In genomic region chr9:135998410-135999071, GRCh38 we compare ENCODE assay signal across 22 cellular contexts. TPM values are rescaled to one million over a fixed set of nuclear protein-coding genes. Genes with fewer than 3 reads are reported as not detected.
A peak's percentile ranks its signal among the peaks of the same experiment; 100 is the strongest.
DNase-seq lines count a peak whose midpoint lies in the region; ATAC-seq and TF ChIP-seq lines count a peak whose summit lies in the region.
"Had no signal": no experiment of that assay in that cellular context is flagged by ENCODE, and none has a peak within 500 bp of the region (broad histone marks: within the 10 kb centered on the region; RNA-seq: fewer than 3 reads in every experiment).

No MANE protein-coding gene starts in this region.

- H4K91ac ChIP-seq in neuronal stem cell (ENCODE audit: low read depth, low read length, poor library complexity) = no peak overlapping the region

- TF ChIP-seq POLR2A in stomach (IDR thresholded peaks at IDR 0.05) (no peak), lower leg skin (IDR thresholded peaks at IDR 0.05) (no peak)

- peak overlapping the region in 2 of 11 experiments; percentile 10 to 23; a peak in 2 of 22 replicates for H3K9ac ChIP-seq in BLaER1 treated with 17β-estradiol and CSF1 and Interleukin-3, amounts not matched to agents 10 nM and 100 nM
- peak overlapping the region; percentile 42 for H3K9ac ChIP-seq in NT2/D1 (ENCODE audit: insufficient read length, low read depth)
- H3K9ac ChIP-seq in neuronal stem cell (ENCODE audit: low read depth, low read length, poor library complexity) = peak overlapping the region; percentile 78
- H3K9ac ChIP-seq: GM23248 had no signal

- peak overlapping the region; percentile 95 for H2BK15ac ChIP-seq in neuronal stem cell (ENCODE audit: low read length)

- peak overlapping the region; percentile 93 for H2BK12ac ChIP-seq in neuronal stem cell (ENCODE audit: low read length)

- no peak for TF ChIP-seq EP300 in stomach (IDR thresholded peaks at IDR 0.05)

- no peak overlapping the region for H3K23ac ChIP-seq in neuronal stem cell (ENCODE audit: low read depth, low read length, poor library complexity)

- intact Hi-C loops in stomach (cut with DNase I; ENCODE audit: low total_unique reads) = no loop called here
- intact Hi-C loops in lower leg skin (cut with DNase I; ENCODE audit: low total_unique reads) = no loop called here

- ATAC-seq in GM21723 (IDR thresholded peaks at IDR 0.05; ENCODE audit: unreplicated experiment) = no peak
- ATAC-seq: CD8-positive, alpha-beta T cell; HCT116 had no signal

- no peak overlapping the region for H4K8ac ChIP-seq in neuronal stem cell (ENCODE audit: low read depth, low read length)

- H3K9me3 ChIP-seq in BLaER1 treated with 17β-estradiol and CSF1 and Interleukin-3, amounts not matched to agents 10 nM and 100 nM (replicated peaks in 1 of 11) = no peaks in the 10 kb centered on the region
- H3K9me3 ChIP-seq in NT2/D1 (ENCODE audit: insufficient read depth, low read length) (no peaks in the 10 kb centered on the region), neuronal stem cell (replicated peaks in 1 of 2; ENCODE audit: control insufficient read depth in 2 of 2, insufficient read depth in 1 of 2, low read depth in 1 of 2, low read length in 2 of 2) (no peaks in the 10 kb centered on the region), stomach (no peaks in the 10 kb centered on the region)
- H3K9me3 ChIP-seq: A549, BE2C had no signal

- H3K27me3 ChIP-seq in BLaER1 treated with 17β-estradiol and CSF1 and Interleukin-3, amounts not matched to agents 10 nM and 100 nM = no peaks in the 10 kb centered on the region
- H3K27me3 ChIP-seq in NT2/D1 (ENCODE audit: insufficient read depth, insufficient read length) (no peaks in the 10 kb centered on the region), neuronal stem cell (ENCODE audit: control insufficient read depth in 3 of 3, insufficient read depth in 3 of 3, low read depth in 1 of 3, low read length in 3 of 3) (no peaks in the 10 kb centered on the region), stomach (no peaks in the 10 kb centered on the region)
- H3K27me3 ChIP-seq: BE2C had no signal

- peak overlapping the region in 3 of 11 experiments; percentile 27 to 100 (median 61); a peak in 2 of 22 replicates for H3K4me2 ChIP-seq in BLaER1 treated with 17β-estradiol and CSF1 and Interleukin-3, amounts not matched to agents 10 nM and 100 nM
- H3K4me2 ChIP-seq in neuronal stem cell (ENCODE audit: insufficient read depth, low read length, poor library complexity, severe bottlenecking) = no peak overlapping the region
- H3K4me2 ChIP-seq: A549 had no signal

- peaks cover 40 to 87% (median 79%) of the 10 kb centered on the region in 10 experiments for H3K4me1 ChIP-seq in BLaER1 treated with 17β-estradiol and CSF1 and Interleukin-3, amounts not matched to agents 10 nM and 100 nM
- H3K4me1 ChIP-seq in NT2/D1 (ENCODE audit: insufficient read depth, insufficient read length) (peaks cover 42% of the 10 kb centered on the region), neuronal stem cell (ENCODE audit: control insufficient read depth in 2 of 2, insufficient read depth in 1 of 2, low read depth in 1 of 2, low read length in 2 of 2) (peaks cover 27 to 30% of the 10 kb centered on the region in 2 donors), stomach (peaks cover 4 to 28% (median 15%) of the 10 kb centered on the region in 4 donors)

- H3K4ac ChIP-seq in neuronal stem cell (ENCODE audit: low read length) = peak overlapping the region; percentile 27

- H3K27ac ChIP-seq in BLaER1 treated with 17β-estradiol and CSF1 and Interleukin-3, amounts not matched to agents 10 nM and 100 nM = peak overlapping the region in 6 of 11 experiments; percentile 5 to 37 (median 25); a peak in 7 of 22 replicates
- H3K27ac ChIP-seq in neuronal stem cell (replicated peaks; ENCODE audit: low read length) (no peak overlapping the region), stomach (no peak overlapping the region)
- H3K27ac ChIP-seq: A549, C4-2B, GM23248 had no signal

- TF ChIP-seq CTCF in stomach (IDR thresholded peaks at IDR 0.05) = no peak
- no peak for TF ChIP-seq CTCF in lower leg skin (IDR thresholded peaks at IDR 0.05)

- no peak overlapping the region for H2BK120ac ChIP-seq in neuronal stem cell (ENCODE audit: low read depth, low read length)

- H2AK5ac ChIP-seq in neuronal stem cell (ENCODE audit: low read depth, low read length) = peak overlapping the region; percentile 88

- H3K79me1 ChIP-seq in neuronal stem cell (ENCODE audit: low read depth, low read length) = no peaks in the 10 kb centered on the region

- no peak overlapping the region for H3K4me3 ChIP-seq in BLaER1 treated with 17β-estradiol and CSF1 and Interleukin-3, amounts not matched to agents 10 nM and 100 nM
- H3K4me3 ChIP-seq in NT2/D1 (ENCODE audit: insufficient read length, low read depth) = no peak overlapping the region
- no peak overlapping the region for H3K4me3 ChIP-seq in neuronal stem cell (ENCODE audit: low read length in 2 of 2)
- no peak overlapping the region for H3K4me3 ChIP-seq in stomach
- H3K4me3 ChIP-seq in lower leg skin (ENCODE audit: low read depth, poor library complexity, severe bottlenecking) = no peak overlapping the region
- H3K4me3 ChIP-seq: A549, GM23248 had no signal

- peak overlapping the region; percentile 83 for H3K18ac ChIP-seq in neuronal stem cell (ENCODE audit: low read length)

- no peaks in the 10 kb centered on the region for H3K36me3 ChIP-seq in BLaER1 treated with 17β-estradiol and CSF1 and Interleukin-3, amounts not matched to agents 10 nM and 100 nM
- H3K36me3 ChIP-seq in NT2/D1 (ENCODE audit: insufficient read depth, insufficient read length, low read length) (no peaks in the 10 kb centered on the region), neuronal stem cell (replicated peaks in 1 of 2; ENCODE audit: control insufficient read depth in 2 of 2, insufficient read depth in 2 of 2, low read length in 2 of 2) (no peaks in the 10 kb centered on the region), stomach (no peaks in the 10 kb centered on the region)
- H3K36me3 ChIP-seq: BE2C had no signal

- no peak overlapping the region for H3K14ac ChIP-seq in neuronal stem cell (ENCODE audit: low read length)

- no peak for DNase-seq in NT2/D1 (ENCODE audit: low read depth, low spot score)
- DNase-seq in cerebellum (ENCODE audit: low spot score) = peak; percentile 52
- DNase-seq in neuronal stem cell (ENCODE audit: low spot score) = no peak
- no peak for DNase-seq in activated naive CD4-positive, alpha-beta T cell treated with Interleukin-2 at 50 U/mL for 16 hours
- DNase-seq in stomach = no peak
- no peak for DNase-seq in lower leg skin (ENCODE audit: low spot score in 2 of 2)
- DNase-seq: 8988T; ACHN; AML-193; BE2C; CD4-positive, CD25-positive, alpha-beta regulatory T cell; CD8-positive, alpha-beta T cell; DMS 273 treated with DMSO at 0.1 percent for 48 hours; DMS79; EL; GM23248; H9 had no signal

- no CpG with 5 or more reads among the region's 16 CpGs for WGBS in neuronal stem cell (ENCODE audit: extremely low coverage in 2 of 2, insufficient read length in 2 of 2, insufficient replicate concordance in 1 of 2), 2 donors
- 86 to 95% (median 87%) methylated on average over 7 to 16 of the region's 16 CpGs for WGBS in stomach, 5 donors
- WGBS in lower leg skin, 2 donors = 83 to 88% methylated on average over 11 to 16 of the region's 16 CpGs

- peaks cover 0 to 13% (median 0%) of the 10 kb centered on the region in 11 experiments; a peak in 3 of 22 replicates for H4K20me1 ChIP-seq in BLaER1 treated with 17β-estradiol and CSF1 and Interleukin-3, amounts not matched to agents 10 nM and 100 nM

- no peak overlapping the region for H2AFZ ChIP-seq in neuronal stem cell (ENCODE audit: low read length)
- H2AFZ ChIP-seq: GM23248 had no signal

- H2BK5ac ChIP-seq in neuronal stem cell (ENCODE audit: low read length) = peak overlapping the region; percentile 62

RNA-seq across cellular contexts. Expression of gene UBAC1, which starts 37.4 kb away (rescaled TPM):
- 21.1 TPM for total RNA-seq in cerebellum
- polyA plus RNA-seq in neuronal stem cell (2013, experiment 1 of 2) = 44.5 TPM
- 42.3 TPM for polyA plus RNA-seq in neuronal stem cell (2013, experiment 2 of 2)
- 10 to 100 TPM; 22.6 to 70.1 (median 50.4) TPM for total RNA-seq in stomach
- 10 to 100 TPM; 34.7 to 55.4 (median 34.8) TPM for polyA plus RNA-seq in stomach
- 10 to 100 TPM; 89.3 to 99.3 (median 96.9) TPM for total RNA-seq in lower leg skin

Comparison
In these comparisons a context has a peak if more than half of its experiments do, and no peak if none do; other contexts are left out.
1. H3K27ac ChIP-seq: peak in BLaER1 treated with 17β-estradiol and CSF1 and Interleukin-3, amounts not matched to agents 10 nM and 100 nM (6 of 11); none in neuronal stem cell (single experiment) and stomach (0 of 5).